In the genomic region with DNA sequence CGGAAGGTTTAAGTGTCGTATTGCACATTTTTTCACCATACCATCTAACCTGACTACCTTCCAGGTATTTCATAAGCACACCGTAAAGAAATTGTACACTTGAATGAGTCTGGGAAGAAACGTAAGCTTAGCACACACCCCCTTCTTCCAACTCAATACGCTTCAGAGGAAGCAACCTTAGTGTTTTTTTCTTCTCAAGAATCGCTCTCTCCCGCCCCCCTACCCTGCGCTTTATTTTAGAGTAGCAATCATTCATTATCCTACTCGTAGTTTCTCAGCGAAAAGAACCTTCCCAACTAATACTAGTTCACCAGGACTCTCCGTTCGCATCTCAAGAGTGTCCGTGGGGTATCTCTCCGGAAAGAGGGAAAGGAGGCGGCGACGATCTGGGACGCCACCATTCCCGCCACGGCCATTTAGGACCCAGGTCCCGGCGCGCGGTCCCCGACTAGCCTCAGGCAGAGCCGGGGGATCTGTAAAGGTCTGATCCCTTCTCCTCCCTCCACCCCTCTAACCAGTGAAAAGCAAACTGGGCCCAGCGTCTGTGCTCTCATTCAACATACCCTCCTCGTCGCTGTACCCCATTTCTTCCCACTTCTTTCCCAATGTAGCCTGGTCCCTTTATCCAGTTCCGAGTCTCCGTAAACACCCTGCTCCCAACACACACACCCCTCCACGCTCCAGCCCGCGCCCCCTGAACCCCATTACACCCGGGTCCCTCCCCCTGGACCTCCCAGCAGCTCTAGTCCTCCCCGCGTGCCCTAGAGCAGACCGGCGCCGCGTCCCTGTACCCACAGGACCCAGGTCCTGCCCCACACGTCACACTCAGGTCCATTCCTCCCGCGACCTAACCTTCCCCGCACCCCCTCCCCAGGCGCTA, we compare ENCODE assay signal across 1 cellular context.
TF ChIP-seq lines count a peak whose summit lies in the region.

No MANE protein-coding gene starts in this region.

TF ChIP-seq in K562, 482 proteins besides CTCF, POLR2A, EP300 and RAD21 (continued from another document):
- TF ChIP-seq PBX2 (CRISPR knock-in tag; IDR thresholded peaks at IDR 0.05; ENCODE audit: low read depth) (no peak), PBX2 (tag; conservative IDR thresholded peaks at IDR 0.05; ENCODE audit: low read depth) (no peak), FOXA3 (CRISPR knock-in tag; conservative IDR thresholded peaks at IDR 0.05 in 1 of 2, IDR thresholded peaks at IDR 0.05 in 1 of 2) (0 out of 4 replicates have a peak, but pooled peaks of 1 of the 2 experiments have one; percentile 7), ZNF511 (CRISPR knock-in tag; IDR thresholded peaks at IDR 0.05) (peak; percentile 7; the same call in 1 of the 2 replicates), HDGF (IDR thresholded peaks at IDR 0.05) (0 out of 2 replicates have a peak, but pooled peaks have one; percentile 33), BDP1 (IDR thresholded peaks at IDR 0.05; ENCODE audit: insufficient read depth, insufficient read length) (no peak), CXXC5 (CRISPR knock-in tag; IDR thresholded peaks at IDR 0.05) (peak; percentile 64), E2F6 (IDR thresholded peaks at IDR 0.05; ENCODE audit: borderline replicate concordance in 1 of 2, extremely low read depth in 1 of 2, insufficient read depth in 1 of 2, insufficient read length in 1 of 2, low read depth in 1 of 2, low read length in 1 of 2, poor library complexity in 1 of 2, severe bottlenecking in 1 of 2) (peak; percentile 34 to 40), CEBPG (CRISPR knock-in tag; IDR thresholded peaks at IDR 0.05) (no peak), CEBPG (tag; conservative IDR thresholded peaks at IDR 0.05 in 1 of 2, IDR thresholded peaks at IDR 0.05 in 1 of 2) (0 out of 4 replicates have a peak, but pooled peaks of 1 of the 2 experiments have one; percentile 12), HNRNPLL (IDR thresholded peaks at IDR 0.05; ENCODE audit: low read depth, low read length, poor library complexity, severe bottlenecking) (peak; percentile 37), PHF20 (IDR thresholded peaks at IDR 0.05; ENCODE audit: partially characterized antibody) (peak; percentile 49), NBN (IDR thresholded peaks at IDR 0.05; ENCODE audit: low read depth) (peak; percentile 68; the same call in 1 of the 2 replicates), NCOA4 (IDR thresholded peaks at IDR 0.05; ENCODE audit: partially characterized antibody) (peak; percentile 37), ZBTB7A (IDR thresholded peaks at IDR 0.05; ENCODE audit: borderline replicate concordance, control insufficient read depth, low read depth, low read length) (peak; percentile 50; the same call in 1 of the 2 replicates), MIER1 (IDR thresholded peaks at IDR 0.05; ENCODE audit: low read depth) (peak; percentile 44; the same call in 1 of the 2 replicates), SMARCA5 (IDR thresholded peaks at IDR 0.05) (peak; percentile 79), LARP7 (IDR thresholded peaks at IDR 0.05) (peak; percentile 96; the same call in 1 of the 2 replicates), TAF7 (tag; IDR thresholded peaks at IDR 0.05) (peak; percentile 44; the same call in 1 of the 2 replicates), ATF7 (IDR thresholded peaks at IDR 0.05) (peak; percentile 11; the same call in 1 of the 2 replicates), BMI1 (IDR thresholded peaks at IDR 0.05; ENCODE audit: low read length) (no peak), CREB1 (IDR thresholded peaks at IDR 0.05) (no peak), CREB1 (CRISPR knock-in tag; IDR thresholded peaks at IDR 0.05) (no peak), ZNF316 (IDR thresholded peaks at IDR 0.05) (0 out of 2 replicates have a peak, but pooled peaks have one; percentile 11)
- TF ChIP-seq, protein P1, sequence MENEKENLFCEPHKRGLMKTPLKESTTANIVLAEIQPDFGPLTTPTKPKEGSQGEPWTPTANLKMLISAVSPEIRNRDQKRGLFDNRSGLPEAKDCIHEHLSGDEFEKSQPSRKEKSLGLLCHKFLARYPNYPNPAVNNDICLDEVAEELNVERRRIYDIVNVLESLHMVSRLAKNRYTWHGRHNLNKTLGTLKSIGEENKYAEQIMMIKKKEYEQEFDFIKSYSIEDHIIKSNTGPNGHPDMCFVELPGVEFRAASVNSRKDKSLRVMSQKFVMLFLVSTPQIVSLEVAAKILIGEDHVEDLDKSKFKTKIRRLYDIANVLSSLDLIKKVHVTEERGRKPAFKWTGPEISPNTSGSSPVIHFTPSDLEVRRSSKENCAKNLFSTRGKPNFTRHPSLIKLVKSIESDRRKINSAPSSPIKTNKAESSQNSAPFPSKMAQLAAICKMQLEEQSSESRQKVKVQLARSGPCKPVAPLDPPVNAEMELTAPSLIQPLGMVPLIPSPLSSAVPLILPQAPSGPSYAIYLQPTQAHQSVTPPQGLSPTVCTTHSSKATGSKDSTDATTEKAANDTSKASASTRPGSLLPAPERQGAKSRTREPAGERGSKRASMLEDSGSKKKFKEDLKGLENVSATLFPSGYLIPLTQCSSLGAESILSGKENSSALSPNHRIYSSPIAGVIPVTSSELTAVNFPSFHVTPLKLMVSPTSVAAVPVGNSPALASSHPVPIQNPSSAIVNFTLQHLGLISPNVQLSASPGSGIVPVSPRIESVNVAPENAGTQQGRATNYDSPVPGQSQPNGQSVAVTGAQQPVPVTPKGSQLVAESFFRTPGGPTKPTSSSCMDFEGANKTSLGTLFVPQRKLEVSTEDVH (IDR thresholded peaks at IDR 0.05; ENCODE audit: low read depth, partially characterized antibody): peak; percentile 92
